ENCODE assay signal across 8 cellular contexts in the genomic region with DNA sequence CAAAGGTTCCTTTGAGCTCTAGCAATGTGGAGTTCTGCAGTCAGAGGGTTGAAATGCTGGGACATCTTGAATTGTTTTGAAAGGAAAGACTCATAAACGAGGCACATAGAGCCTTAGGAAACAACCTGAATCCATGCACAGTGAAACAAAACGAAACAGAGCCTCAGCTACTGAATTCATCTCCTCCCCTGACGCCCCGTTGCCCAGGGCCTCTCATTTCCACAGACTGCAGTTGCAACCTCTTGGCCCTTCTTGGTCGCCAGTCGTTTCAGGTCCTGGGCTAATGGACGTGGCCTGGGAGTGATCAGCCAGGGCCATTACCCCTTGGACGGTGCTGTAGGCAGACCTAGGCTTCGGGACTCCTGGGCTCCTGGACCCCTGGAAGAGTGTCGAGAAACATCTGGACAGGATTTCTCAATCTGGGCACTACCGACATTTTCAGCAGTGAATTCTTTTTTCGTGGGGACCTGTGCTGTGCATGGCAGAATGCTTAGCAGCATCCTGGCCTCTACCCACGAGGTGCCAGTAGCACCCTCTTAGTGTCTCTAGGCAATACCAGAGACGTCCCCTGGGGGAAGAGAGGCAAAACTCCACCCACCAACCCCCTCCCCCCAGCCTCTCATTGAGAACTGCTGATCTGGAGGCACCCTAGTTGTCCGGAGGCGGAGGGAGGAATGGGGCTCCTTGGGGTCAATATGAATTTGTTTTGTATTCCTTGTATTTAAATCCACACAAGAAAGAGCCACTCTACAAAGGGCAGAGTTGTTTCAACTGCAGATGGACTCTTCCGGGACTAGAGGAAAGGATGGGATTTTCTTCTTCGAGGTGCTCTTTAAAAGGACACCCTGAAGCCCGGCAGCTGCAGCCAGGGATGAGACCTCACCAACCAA. TPM values are rescaled to one million over a fixed set of nuclear protein-coding genes. Genes with fewer than 3 reads are reported as not detected.
DNase-seq lines count a peak whose midpoint lies in the region; ATAC-seq and TF ChIP-seq lines count a peak whose summit lies in the region.

No MANE protein-coding gene starts in this region.

- H3K9me3 ChIP-seq in CD4-positive, alpha-beta T cell (ENCODE audit: control insufficient read depth, low read length) = no peaks in the 10 kb centered on the region

- no peaks in the 10 kb centered on the region for H3K27me3 Mint-ChIP-seq in CD4-positive, alpha-beta T cell
- no peaks in the 10 kb centered on the region for H3K27me3 Mint-ChIP-seq in activated T-cell treated with anti-CD3 and anti-CD28 coated beads, Interleukin-2, amount 50 U/mL, for 4 hours (ENCODE audit: low read depth)
- peaks cover 13 to 17% (median 15%) of the 10 kb centered on the region in 3 donors for H3K27me3 Mint-ChIP-seq in immature natural killer cell (ENCODE audit: low read depth in 3 of 3)

- H3K9me3 Mint-ChIP-seq in CD4-positive, alpha-beta T cell = peaks cover 7% of the 10 kb centered on the region
- peaks cover 10% of the 10 kb centered on the region for H3K9me3 Mint-ChIP-seq in activated T-cell treated with anti-CD3 and anti-CD28 coated beads, Interleukin-2, amount 50 U/mL, for 4 hours
- H3K9me3 Mint-ChIP-seq in immature natural killer cell = peaks cover 0 to 10% (median 4%) of the 10 kb centered on the region in 6 donors

- H3K4me3 Mint-ChIP-seq in CD4-positive, alpha-beta T cell = peak overlapping the region; percentile 93
- H3K4me3 Mint-ChIP-seq in activated T-cell treated with anti-CD3 and anti-CD28 coated beads, Interleukin-2, amount 50 U/mL, for 4 hours = peak overlapping the region; percentile 83
- H3K4me3 Mint-ChIP-seq in immature natural killer cell = peak overlapping the region; percentile 71 to 94 (median 89)

- CTCF ChIA-PET in CD4-positive, alpha-beta T cell (lab: Charles Lee) = interaction anchor here (3.0 kb wide), 1 partner anchor 37 kb away, joined by 14 read pairs; no protein-coding TSS in a partner anchor

- peak; percentile 56 for ATAC-seq in CD4-positive, alpha-beta T cell (ENCODE audit: poor library complexity)
- ATAC-seq in activated T-cell treated with anti-CD3 and anti-CD28 coated beads, Interleukin-2, amount 50 U/mL, for 4 hours = no peak
- ATAC-seq in HG03565 (IDR thresholded peaks at IDR 0.05; ENCODE audit: unreplicated experiment) (no peak), GM19035 (IDR thresholded peaks at IDR 0.05; ENCODE audit: unreplicated experiment) (no peak)

- peak in 7 of 10 experiments; percentile 14 to 46 (median 22) for DNase-seq in CD4-positive, alpha-beta T cell
- DNase-seq in Jurkat, Clone E6-1 (ENCODE audit: low read depth, low spot score) = peak; percentile 71
- peak; percentile 15 for DNase-seq in activated T-cell treated with anti-CD3 and anti-CD28 coated beads, Interleukin-2, amount 50 U/mL, for 4 hours
- DNase-seq in immature natural killer cell (peak in 1 of 3 donors; percentile 19), GM13976 (ENCODE audit: low spot score) (no peak), GM13977 (ENCODE audit: low spot score) (no peak)

- in situ Hi-C loops in GM13976 (cut with MboI; ENCODE audit: low sequenced_read_pairs, unreplicated experiment) = no loop called here
- in situ Hi-C loops in GM13977 (cut with MboI; ENCODE audit: low pct_unique_long_range_greater_than_20kb, low sequenced_read_pairs, unreplicated experiment) = no loop called here

- peak overlapping the region; percentile 65 for H3K4me3 ChIP-seq in Jurkat, Clone E6-1 (ENCODE audit: low read length)

- peak overlapping the region; percentile 98 for H3K27ac Mint-ChIP-seq in CD4-positive, alpha-beta T cell
- H3K27ac Mint-ChIP-seq in immature natural killer cell = peak overlapping the region in 4 of 6 donors; percentile 28 to 73 (median 64)

- POLR2A ChIA-PET in CD4-positive, alpha-beta T cell (lab: Charles Lee) = interaction anchor here (0.7 to 2.6 kb wide), 8 partner anchors 12 to 492 kb away, joined by 3 to 12 read pairs (median 3); no protein-coding TSS in a partner anchor

- no peaks in the 10 kb centered on the region for H3K36me3 Mint-ChIP-seq in CD4-positive, alpha-beta T cell (ENCODE audit: low read depth)
- no peaks in the 10 kb centered on the region for H3K36me3 Mint-ChIP-seq in activated T-cell treated with anti-CD3 and anti-CD28 coated beads, Interleukin-2, amount 50 U/mL, for 4 hours (ENCODE audit: insufficient read depth)
- peaks cover 0 to 9% (median 4%) of the 10 kb centered on the region in 3 donors for H3K36me3 Mint-ChIP-seq in immature natural killer cell

- intact Hi-C loops in CD4-positive, alpha-beta T cell (cut with DNase I, micrococcal nuclease) = loop anchor here (2.0 to 10.0 kb wide), 6 partner anchors 42 to 1951 kb away; a partner anchor contains a TSS

- TF ChIP-seq CTCF in CD4-positive, alpha-beta T cell (IDR thresholded peaks at IDR 0.05) = no peak
- TF ChIP-seq CTCF in GM13976 (IDR thresholded peaks at IDR 0.05; ENCODE audit: borderline replicate concordance, control extremely low read depth, extremely low read depth, insufficient read depth, missing control alignments) (no peak), GM13977 (IDR thresholded peaks at IDR 0.05; ENCODE audit: extremely low read depth, insufficient read depth, missing control alignments) (no peak)

- H3K27me3 ChIP-seq in CD4-positive, alpha-beta T cell (ENCODE audit: control insufficient read depth, insufficient read depth, low read length) = no peaks in the 10 kb centered on the region

- no peak overlapping the region for H3K27ac ChIP-seq in CD4-positive, alpha-beta T cell (ENCODE audit: low read depth, low read length)

- H3K4me1 Mint-ChIP-seq in CD4-positive, alpha-beta T cell (ENCODE audit: low read depth) = peaks cover 13% of the 10 kb centered on the region
- peaks cover 5% of the 10 kb centered on the region for H3K4me1 Mint-ChIP-seq in activated T-cell treated with anti-CD3 and anti-CD28 coated beads, Interleukin-2, amount 50 U/mL, for 4 hours (ENCODE audit: low read depth)
- H3K4me1 Mint-ChIP-seq in immature natural killer cell = peaks cover 14 to 28% of the 10 kb centered on the region in 2 donors

RNA-seq across cellular contexts. Expression of a gene that starts 50.2 kb away (rescaled TPM):
- total RNA-seq in CD4-positive, alpha-beta T cell = 10 to 100 TPM; 13.6 to 15.6 TPM
- 5.4 TPM for polyA plus RNA-seq in Jurkat, Clone E6-1 (2012; ENCODE audit: insufficient read depth, insufficient read length)
- total RNA-seq in activated T-cell treated with anti-CD3 and anti-CD28 coated beads, Interleukin-2, amount 50 U/mL, for 4 hours = 10 to 100 TPM; 10.0 to 12.8 (median 10.1) TPM
- polyA plus RNA-seq in immature natural killer cell = 10 to 100 TPM; 13.7 to 17.4 (median 15.9) TPM

Comparison
In these comparisons a context has a peak if more than half of its experiments do, and no peak if none do; other contexts are left out.
1. DNase-seq: peak in CD4-positive, alpha-beta T cell (7 of 10), Jurkat, Clone E6-1 (single experiment) and activated T-cell treated with anti-CD3 and anti-CD28 coated beads, Interleukin-2, amount 50 U/mL, for 4 hours (single experiment); none in GM13976 (single experiment) and GM13977 (single experiment).
2. Peak in every context shown above with its lines, with median percentiles within 50 percentile points of each other: H3K4me3 Mint-ChIP-seq.